1 cellular context compared by ENCODE assay signal in genomic region chr3:63972987-63973386, GRCh38.
TF ChIP-seq lines count a peak whose summit lies in the region.

No MANE protein-coding gene starts in this region.

TF ChIP-seq in IMR-90, 13 proteins besides CTCF, POLR2A, EP300 and RAD21:
- TF ChIP-seq RFX5 (IDR thresholded peaks at IDR 0.05; ENCODE audit: low read depth, low read length) (no peak), FOS (IDR thresholded peaks at IDR 0.05; ENCODE audit: low read depth, low read length) (no peak), MXI1 (IDR thresholded peaks at IDR 0.05; ENCODE audit: borderline replicate concordance, low read depth, low read length) (no peak), MAFK (IDR thresholded peaks at IDR 0.05; ENCODE audit: low read depth, low read length) (no peak), CHD1 (IDR thresholded peaks at IDR 0.05; ENCODE audit: low read depth, low read length) (no peak), NFE2L2 (IDR thresholded peaks at IDR 0.05; ENCODE audit: low read depth, low read length) (no peak), CEBPB (IDR thresholded peaks at IDR 0.05; ENCODE audit: low read depth, low read length) (no peak), SMC3 (IDR thresholded peaks at IDR 0.05; ENCODE audit: low read depth, low read length) (no peak), MAZ (IDR thresholded peaks at IDR 0.05; ENCODE audit: borderline replicate concordance, low read depth, low read length) (no peak), ELK1 (IDR thresholded peaks at IDR 0.05; ENCODE audit: borderline replicate concordance, low read depth, low read length) (no peak), RCOR1 (IDR thresholded peaks at IDR 0.05; ENCODE audit: insufficient replicate concordance, low read length) (no peak), BHLHE40 (IDR thresholded peaks at IDR 0.05; ENCODE audit: low read depth, low read length) (no peak), USF2 (IDR thresholded peaks at IDR 0.05; ENCODE audit: low read depth, low read length) (no peak)
